8 cellular contexts compared by ENCODE assay signal in the genomic region with DNA sequence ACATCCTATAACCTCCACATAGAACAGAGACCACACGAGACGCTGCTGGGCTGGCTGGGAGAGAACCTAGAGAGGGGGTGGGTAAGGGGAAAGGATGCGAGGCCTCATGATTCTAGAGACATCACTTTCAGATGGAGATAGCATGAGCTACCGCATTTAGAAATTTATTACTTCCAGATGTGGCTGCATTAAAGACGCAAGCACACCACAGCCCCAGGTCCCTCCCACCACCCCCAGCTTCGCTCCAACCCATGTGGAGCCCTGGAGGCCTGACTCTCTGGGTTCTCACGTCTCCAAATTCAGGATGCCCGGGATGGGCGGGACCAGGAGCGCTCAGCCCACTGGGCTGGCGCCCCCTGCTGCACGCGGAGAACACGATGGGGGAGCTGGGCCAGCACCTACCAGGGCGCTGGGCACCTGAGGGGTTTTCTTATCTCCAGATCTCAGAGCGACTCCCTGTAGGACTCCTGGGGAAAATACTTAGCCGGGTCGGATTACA.
DNase-seq lines count a peak whose midpoint lies in the region; TF ChIP-seq lines count a peak whose summit lies in the region.

No MANE protein-coding gene starts in this region.

- in situ Hi-C loops in GM13977 (cut with MboI; ENCODE audit: low pct_unique_long_range_greater_than_20kb, low sequenced_read_pairs, unreplicated experiment), result no loop called here

- TF ChIP-seq CTCF in GM13977 (IDR thresholded peaks at IDR 0.05; ENCODE audit: extremely low read depth, insufficient read depth, missing control alignments), result peak; percentile 19

- no peak for DNase-seq in GM13977 (ENCODE audit: low spot score)
- DNase-seq in hepatic stellate cell (ENCODE audit: low spot score), result peak; percentile 62
- DNase-seq in stromal cell of bone marrow (ENCODE audit: low read depth), result peak; percentile 68
- no peak for DNase-seq in nucleus accumbens (lab: John Stamatoyannopoulos, UW)
- no peak for DNase-seq in activated naive CD4-positive, alpha-beta T cell (lab: John Stamatoyannopoulos, UW)
- no peak for DNase-seq in NCI-H187 (lab: John Stamatoyannopoulos, UW)
- DNase-seq in COR-L47 (lab: John Stamatoyannopoulos, UW), result no peak

- peak overlapping the region; percentile 70 for H3K27ac ChIP-seq in angular gyrus (ENCODE audit: low read depth, low read length)

Comparison
In these comparisons a context has a peak if more than half of its experiments do, and no peak if none do; other contexts are left out.
1. DNase-seq: peak in hepatic stellate cell (single experiment) and stromal cell of bone marrow (single experiment); none in GM13977 (single experiment), nucleus accumbens (0 of 56), activated naive CD4-positive, alpha-beta T cell (0 of 4), NCI-H187 (0 of 2) and COR-L47 (single experiment).